Comparison of ENCODE assay signal across 7 cellular contexts in genomic region chr17:62454111-62454510, GRCh38. TPM values are rescaled to one million over a fixed set of nuclear protein-coding genes. Genes with fewer than 3 reads are reported as not detected.
A peak's percentile ranks its signal among the peaks of the same experiment; 100 is the strongest.
DNase-seq lines count a peak whose midpoint lies in the region; ATAC-seq, FAIRE-seq and TF ChIP-seq lines count a peak whose summit lies in the region.
"Not testable (repeated sequence)": the region's sequence is repeated elsewhere in the genome, so short reads cannot be mapped to it uniquely, and the experiment has no call there.

No MANE protein-coding gene starts in this region.

- H3K4me2 ChIP-seq in OCI-LY1 (ENCODE audit: low read length) = peak overlapping the region; percentile 54

- H4K20me1 ChIP-seq in OCI-LY1 (ENCODE audit: insufficient read depth, low read length) = not testable (repeated sequence)

- peak overlapping the region; percentile 98 for H3K27ac ChIP-seq in OCI-LY1 (ENCODE audit: low read depth, low read length, poor library complexity, severe bottlenecking)

- TF ChIP-seq POLR2A in GM12891 (IDR thresholded peaks at IDR 0.05; ENCODE audit: low read depth, low read length) = not testable (repeated sequence)

- H3K4me3 ChIP-seq in OCI-LY1 (ENCODE audit: low read depth, low read length, poor library complexity, severe bottlenecking) = peak overlapping the region; percentile 12

- not testable (repeated sequence) for DNase-seq in GM12891 (ENCODE audit: insufficient read length, low spot score)
- DNase-seq in inferior parietal cortex (ENCODE audit: extremely low spot score) = peak; percentile 5

- H3K9me3 ChIP-seq in OCI-LY1 (ENCODE audit: low read length) = not testable (repeated sequence)

- not testable (repeated sequence) for TF ChIP-seq CTCF in OCI-LY1 (IDR thresholded peaks at IDR 0.05; ENCODE audit: low read length)

- peak; percentile 94 for FAIRE-seq in GM12891 (lab: Jason Lieb, UNC)

- H3K4me1 ChIP-seq in OCI-LY1 (ENCODE audit: insufficient read depth, low read length, severe bottlenecking) = peaks cover 71% of the 10 kb centered on the region

- H3F3A ChIP-seq in OCI-LY1 (ENCODE audit: insufficient read depth, low read length) = not testable (repeated sequence)

- H2AFZ ChIP-seq in OCI-LY1 (ENCODE audit: low read length) = not testable (repeated sequence)

- ATAC-seq in GM19025 (IDR thresholded peaks at IDR 0.05; ENCODE audit: low read depth, unreplicated experiment) = peak; percentile 37
- peak; percentile 66 for ATAC-seq in GM21423 (IDR thresholded peaks at IDR 0.05; ENCODE audit: unreplicated experiment)
- peak; percentile 48 for ATAC-seq in HG02763 (IDR thresholded peaks at IDR 0.05; ENCODE audit: unreplicated experiment)
- ATAC-seq in HG03159 (IDR thresholded peaks at IDR 0.05; ENCODE audit: unreplicated experiment) = peak; percentile 62

- not testable (repeated sequence) for H3K9me2 ChIP-seq in OCI-LY1 (ENCODE audit: low read depth, low read length)

- H3K27me3 ChIP-seq in OCI-LY1 (ENCODE audit: insufficient read depth, low read length) = not testable (repeated sequence)

- H3K36me3 ChIP-seq in OCI-LY1 (ENCODE audit: insufficient read depth, low read length) = not testable (repeated sequence)

- not testable (repeated sequence) for H3K79me2 ChIP-seq in OCI-LY1 (ENCODE audit: insufficient read depth, low read length)

- H3K9ac ChIP-seq in OCI-LY1 (ENCODE audit: low read length) = peak overlapping the region; percentile 47; the same call in 1 of the 2 replicates

RNA-seq across cellular contexts. Expression of gene TLK2, which starts 24.5 kb away (rescaled TPM):
- polyA plus RNA-seq in GM12891 (2012; ENCODE audit: low read depth, missing spikeins) = 17.3 TPM

RNA-seq across cellular contexts. Expression of gene METTL2A, which starts 30.4 kb away (rescaled TPM):
- 11.7 TPM for polyA plus RNA-seq in GM12891 (2012; ENCODE audit: low read depth, missing spikeins)
